Comparison of ENCODE assay signal across 8 cellular contexts in genomic region chr11:65183201-65183891, GRCh38. TPM values are rescaled to one million over a fixed set of nuclear protein-coding genes. Genes with fewer than 3 reads are reported as not detected.
DNase-seq lines count a peak whose midpoint lies in the region; ATAC-seq, FAIRE-seq and TF ChIP-seq lines count a peak whose summit lies in the region.

No MANE protein-coding gene starts in this region.

- H3K4me1 ChIP-seq in A549 (peaks cover 17% of the 10 kb centered on the region; the same call in 2 of the 3 replicates), breast epithelium (peaks cover 4 to 17% of the 10 kb centered on the region in 2 donors), mesendoderm (ENCODE audit: control insufficient read depth, low read depth, low read length) (peaks cover 11% of the 10 kb centered on the region)

- peak overlapping the region; percentile 98 for H3K4me3 Mint-ChIP-seq in HFFc6

- no peak overlapping the region for H3K27ac Mint-ChIP-seq in HFFc6

- ATAC-seq in A549 (no peak), HG02571 (IDR thresholded peaks at IDR 0.05; ENCODE audit: unreplicated experiment) (no peak), GM21360 (IDR thresholded peaks at IDR 0.05; ENCODE audit: unreplicated experiment) (no peak)

- TF ChIP-seq POLR2A in A549 (IDR thresholded peaks at IDR 0.05; ENCODE audit: low read length) (no peak), breast epithelium (IDR thresholded peaks at IDR 0.05) (no peak)

- no peak overlapping the region for H3K18ac ChIP-seq in mesendoderm (ENCODE audit: low read length)

- CTCF ChIA-PET in A549 (lab: Yijun Ruan, JAX), result interaction anchor here (1.2 to 3.9 kb wide), 2 partner anchors 22 to 132 kb away, joined by 3 to 22 read pairs; no protein-coding TSS in a partner anchor

- WGBS in A549 (ENCODE audit: missing lambda C conversion rate), result 86% methylated on average over 17 of the region's 19 CpGs
- no CpG with 5 or more reads among the region's 19 CpGs for WGBS in mesendoderm (ENCODE audit: extremely low coverage, insufficient coverage, low lambda C conversion rate)

- H3K9me3 ChIP-seq in A549 (no peaks in the 10 kb centered on the region), breast epithelium (no peaks in the 10 kb centered on the region), MG63 (no peaks in the 10 kb centered on the region)

- POLR2A ChIA-PET in A549 (lab: Yijun Ruan, JAX), result interaction anchor here (0.9 to 2.3 kb wide), 2 partner anchors 61 to 72 kb away, joined by 3 to 20 read pairs; partner anchors contain the start of genes FAU, MRPL49 and TM7SF2

- peaks cover 16% of the 10 kb centered on the region for H3K79me1 ChIP-seq in mesendoderm (ENCODE audit: low read length)

- H3K36me3 ChIP-seq in breast epithelium (peaks cover 3% of the 10 kb centered on the region), mesendoderm (ENCODE audit: control insufficient read depth, insufficient read depth, low read length) (peaks cover 5% of the 10 kb centered on the region), MG63 (peaks cover 10% of the 10 kb centered on the region)

- FAIRE-seq in A549 (lab: Jason Lieb, UNC), result no peak

- H3K23ac ChIP-seq in mesendoderm (ENCODE audit: low read length), result no peak overlapping the region

- H2BK5ac ChIP-seq in mesendoderm (ENCODE audit: low read length), result no peak overlapping the region

- DNase-seq in A549 (ENCODE audit: low read depth in 1 of 2, low spot score in 1 of 2), result no peak
- DNase-seq in HFFc6, result no peak
- DNase-seq in breast epithelium (ENCODE audit: low spot score in 2 of 2), result peak in 1 of 2 donors; percentile 90
- no peak for DNase-seq in mesendoderm
- DNase-seq in MG63, result no peak
- DNase-seq in AML-193 (lab: John Stamatoyannopoulos, UW), result no peak

- no peak overlapping the region for H2BK15ac ChIP-seq in mesendoderm (replicated peaks; ENCODE audit: low read depth)

- H2BK120ac ChIP-seq in mesendoderm (ENCODE audit: low read depth, low read length), result no peak overlapping the region

- TF ChIP-seq CTCF in A549 (IDR thresholded peaks at IDR 0.05) (no peak), HFFc6 (IDR thresholded peaks at IDR 0.05) (no peak), breast epithelium (IDR thresholded peaks at IDR 0.05) (no peak)

- H3K9ac ChIP-seq in mesendoderm (ENCODE audit: low read length), result peak overlapping the region; percentile 76

- peak overlapping the region; percentile 97 for H3K4me2 ChIP-seq in A549
- H3K4me2 ChIP-seq in mesendoderm (ENCODE audit: low read length), result peak overlapping the region; percentile 56

- peaks cover 1% of the 10 kb centered on the region; the same call in 1 of the 2 replicates for H3K27me3 Mint-ChIP-seq in HFFc6 (ENCODE audit: insufficient read depth)

- intact Hi-C loops in breast epithelium (cut with DNase I; ENCODE audit: low total_unique reads), result loop anchor here (10.0 kb wide), 1 partner anchor 59 kb away; the partner anchor contains the start of genes FAU and MRPL49

- H4K5ac ChIP-seq in mesendoderm (ENCODE audit: low read length), result no peak overlapping the region

- H3K4me1 Mint-ChIP-seq in HFFc6 (ENCODE audit: low read depth), result peaks cover 22% of the 10 kb centered on the region

- no peak overlapping the region for H2AK5ac ChIP-seq in mesendoderm (ENCODE audit: low read length)

- no peak for TF ChIP-seq EP300 in A549 (IDR thresholded peaks at IDR 0.05)

- no peaks in the 10 kb centered on the region for H3K27me3 ChIP-seq in breast epithelium
- no peaks in the 10 kb centered on the region for H3K27me3 ChIP-seq in mesendoderm (ENCODE audit: insufficient read depth, low read length, poor library complexity)
- no peaks in the 10 kb centered on the region for H3K27me3 ChIP-seq in MG63

- H4K8ac ChIP-seq in mesendoderm (ENCODE audit: low read depth, low read length), result no peak overlapping the region

- H3K79me2 ChIP-seq in mesendoderm (ENCODE audit: control insufficient read depth, insufficient read depth, low read length), result peaks cover 4% of the 10 kb centered on the region

- H3K27ac ChIP-seq in A549 (peak overlapping the region; percentile 99; a peak in 3 of 6 replicates), breast epithelium (peak overlapping the region; percentile 96 to 98), mesendoderm (ENCODE audit: low read depth, low read length) (no peak overlapping the region)

- H3K56ac ChIP-seq in mesendoderm (ENCODE audit: low read length), result peak overlapping the region; percentile 81

- no peak overlapping the region for H3K4ac ChIP-seq in mesendoderm (ENCODE audit: low read depth, low read length)

- H3K9me3 Mint-ChIP-seq in HFFc6, result no peaks in the 10 kb centered on the region

- peaks cover 11% of the 10 kb centered on the region for H3K36me3 Mint-ChIP-seq in HFFc6 (ENCODE audit: low read depth)

- H3K4me3 ChIP-seq in A549 (no peak overlapping the region; the same call in 1 of the 3 replicates), breast epithelium (peak overlapping the region in 2 of 3 donors; percentile 90 to 97), mesendoderm (ENCODE audit: low read length) (no peak overlapping the region), MG63 (no peak overlapping the region)

- no peak for TF ChIP-seq RAD21 in A549 (conservative IDR thresholded peaks at IDR 0.05 in 1 of 2, IDR thresholded peaks at IDR 0.05 in 1 of 2)

TF ChIP-seq in A549, 52 proteins besides CTCF, POLR2A, EP300 and RAD21 (continues in another document):
- TF ChIP-seq MAFK (IDR thresholded peaks at IDR 0.05; ENCODE audit: partially characterized antibody) (no peak), PBX3 (IDR thresholded peaks at IDR 0.05) (no peak), USF2 (IDR thresholded peaks at IDR 0.05) (no peak), EHMT2 (IDR thresholded peaks at IDR 0.05; ENCODE audit: low read depth) (no peak), RNF2 (IDR thresholded peaks at IDR 0.05; ENCODE audit: borderline replicate concordance, low read depth) (no peak), E2F6 (IDR thresholded peaks at IDR 0.05; ENCODE audit: borderline replicate concordance, low read depth) (no peak), MYC (IDR thresholded peaks at IDR 0.05; ENCODE audit: borderline replicate concordance, low read length) (no peak), EHF (CRISPR knock-in tag; IDR thresholded peaks at IDR 0.05) (no peak)

RNA-seq across cellular contexts. Expression of gene CAPN1, which starts 1.6 kb away (rescaled TPM):
- polyA plus RNA-seq in A549 (2011; rRNA removed) (63.7 and 72.6 TPM in 2 replicates), A549 (2017; fragmentation: RNase III; extraction: RNeasy Plus Mini Kit Qiagen cat#74134 plus additional on column Dnase treatment) (87.9 to 98.6 TPM (median 93.1 TPM) in 3 replicates)
- polyA plus RNA-seq in A549 (2012; cell fraction: cytosol; rRNA removed), result 91.1 and 125 TPM in 2 replicates
- polyA plus RNA-seq in A549 (2012; cell fraction: nucleus; rRNA removed), result 283 and 338 TPM in 2 replicates
- 102 and 132 TPM in 2 replicates for polyA minus RNA-seq in A549 (2011; rRNA and poly(A)+ RNA removed)
- 100 to 1,000 TPM; 203 to 271 (median 231) TPM for total RNA-seq in HFFc6 (2021; fragmentation: NEBNext Ultra II Directional; extraction: Animal tissue kit (Norgen Biotek cat#: 25700))
- total RNA-seq in breast epithelium, result 100 to 1,000 TPM; 112 to 167 (median 140) TPM
- 90.4 TPM for polyA plus RNA-seq in mesendoderm (2013, experiment 1 of 2)
- 93.1 TPM for polyA plus RNA-seq in mesendoderm (2013, experiment 2 of 2)
- 99.3 and 167 TPM in 2 replicates for total RNA-seq in MG63 (2014; rRNA removed; shearing (Covaris generic); ENCODE audit: low replicate concordance)

RNA-seq across cellular contexts. Expression of gene SPDYC, which starts 13.3 kb away (rescaled TPM):
- not detected in 2 replicates for polyA plus RNA-seq in A549 (2011; rRNA removed)
- polyA plus RNA-seq in A549 (2012; cell fraction: cytosol; rRNA removed), result not detected in 2 replicates
- polyA plus RNA-seq in A549 (2012; cell fraction: nucleus; rRNA removed), result not detected in 2 replicates
- not detected in 3 replicates for polyA plus RNA-seq in A549 (2017; fragmentation: RNase III; extraction: RNeasy Plus Mini Kit Qiagen cat#74134 plus additional on column Dnase treatment)
- not detected in 2 replicates for polyA minus RNA-seq in A549 (2011; rRNA and poly(A)+ RNA removed)
- not detected for total RNA-seq in HFFc6 (2021; fragmentation: NEBNext Ultra II Directional; extraction: Animal tissue kit (Norgen Biotek cat#: 25700))
- not detected for total RNA-seq in breast epithelium
- polyA plus RNA-seq in mesendoderm (2013, experiment 1 of 2), result 0.07 TPM
- polyA plus RNA-seq in mesendoderm (2013, experiment 2 of 2), result 0.10 TPM
- not detected in 2 replicates for total RNA-seq in MG63 (2014; rRNA removed; shearing (Covaris generic); ENCODE audit: low replicate concordance)

RNA-seq across cellular contexts. Expression of gene SYVN1, which starts 49.0 kb away (rescaled TPM):
- polyA plus RNA-seq in A549 (2011; rRNA removed) (21.4 and 50.4 TPM in 2 replicates), A549 (2017; fragmentation: RNase III; extraction: RNeasy Plus Mini Kit Qiagen cat#74134 plus additional on column Dnase treatment) (22.4 to 26.9 TPM (median 25.1 TPM) in 3 replicates)
- 37.4 and 48.6 TPM in 2 replicates for polyA plus RNA-seq in A549 (2012; cell fraction: cytosol; rRNA removed)
- polyA plus RNA-seq in A549 (2012; cell fraction: nucleus; rRNA removed), result 74.8 and 97.4 TPM in 2 replicates
- polyA minus RNA-seq in A549 (2011; rRNA and poly(A)+ RNA removed), result 56.9 and 72.9 TPM in 2 replicates
- total RNA-seq in HFFc6 (2021; fragmentation: NEBNext Ultra II Directional; extraction: Animal tissue kit (Norgen Biotek cat#: 25700)), result 10 to 100 TPM; 39.9 to 46.9 (median 42.9) TPM
- total RNA-seq in breast epithelium, result 10 to 100 TPM; 25.8 to 31.7 (median 27.2) TPM
- polyA plus RNA-seq in mesendoderm (2013, experiment 1 of 2), result 19.5 TPM
- polyA plus RNA-seq in mesendoderm (2013, experiment 2 of 2), result 19.2 TPM
- total RNA-seq in MG63 (2014; rRNA removed; shearing (Covaris generic); ENCODE audit: low replicate concordance), result 0.91 and 18.3 TPM in 2 replicates

Comparison
In these comparisons a context has a peak if more than half of its experiments do, and no peak if none do; other contexts are left out.
1. H3K4me3 ChIP-seq: peak in breast epithelium (2 of 3); none in A549 (single experiment), mesendoderm (single experiment) and MG63 (single experiment).